8 cellular contexts compared by ENCODE assay signal in genomic region chr16:81885976-81886586, GRCh38.
DNase-seq lines count a peak whose midpoint lies in the region; ATAC-seq, FAIRE-seq and TF ChIP-seq lines count a peak whose summit lies in the region.

No MANE protein-coding gene starts in this region.

- no peaks in the 10 kb centered on the region for H3K27me3 ChIP-seq in pancreas

- CTCF ChIA-PET in activated CD4-positive, alpha-beta T cell treated with anti-CD3 and anti-CD28 coated beads for 36 hours (lab: Charles Lee) = interaction anchor here (0.7 to 4.6 kb wide), 12 partner anchors 9 to 520 kb away, joined by 3 to 33 read pairs (median 3); no protein-coding TSS in a partner anchor
- CTCF ChIA-PET in HEK293 (lab: Yijun Ruan, JAX) = interaction anchor here (0.6 to 3.5 kb wide), 22 partner anchors 9 to 766 kb away, joined by 3 to 19 read pairs (median 4); no protein-coding TSS in a partner anchor

- H3K9me3 ChIP-seq in HEK293 (ENCODE audit: control insufficient read depth, insufficient read depth, low read depth, low read length) (no peaks in the 10 kb centered on the region), pancreas (no peaks in the 10 kb centered on the region)

- no peak overlapping the region for H3K27ac Mint-ChIP-seq in activated CD4-positive, alpha-beta T cell treated with anti-CD3 and anti-CD28 coated beads for 36 hours

- DNase-seq in activated CD4-positive, alpha-beta T cell treated with anti-CD3 and anti-CD28 coated beads for 36 hours = peak; percentile 42
- DNase-seq in activated CD4-positive, alpha-beta T cell treated with anti-CD3 and anti-CD28 coated beads, Interleukin-2, amount 50 U/mL, for 1 hour = no peak
- DNase-seq in RPMI7951 (ENCODE audit: low read depth) = peak; percentile 23
- DNase-seq in epithelial cell of esophagus (ENCODE audit: low read depth) = peak; percentile 53
- peak in 1 of 6 donors; percentile 25 for DNase-seq in pancreas
- DNase-seq in frontal cortex (ENCODE audit: low spot score in 2 of 2) = no peak
- no peak for DNase-seq in NCI-H2029 treated with DMSO at 0.1 percent for 48 hours (lab: John Stamatoyannopoulos, UW)

- H3K27ac ChIP-seq in HEK293 (ENCODE audit: extremely low read depth, low read depth, low read length) = no peak overlapping the region
- no peak overlapping the region for H3K27ac ChIP-seq in pancreas

- H3K4me3 Mint-ChIP-seq in activated CD4-positive, alpha-beta T cell treated with anti-CD3 and anti-CD28 coated beads for 36 hours = no peak overlapping the region

- 28 to 45% methylated on average over 9 of the region's 9 CpGs for WGBS in pancreas, 2 donors

- TF ChIP-seq CTCF in HEK293 (tag by site-specific recombination; IDR thresholded peaks at IDR 0.05) = peak; percentile 18; the same call in 1 of the 2 replicates
- TF ChIP-seq CTCF in epithelial cell of esophagus (IDR thresholded peaks at IDR 0.05; ENCODE audit: insufficient read depth, low read depth, low read length, missing control alignments) = peak; percentile 76
- TF ChIP-seq CTCF in pancreas (IDR thresholded peaks at IDR 0.05) = peak; percentile 35 to 57 (median 44)

- no peaks in the 10 kb centered on the region for H3K36me3 Mint-ChIP-seq in activated CD4-positive, alpha-beta T cell treated with anti-CD3 and anti-CD28 coated beads for 36 hours (ENCODE audit: low read depth)

- H3K4me1 Mint-ChIP-seq in activated CD4-positive, alpha-beta T cell treated with anti-CD3 and anti-CD28 coated beads for 36 hours = no peaks in the 10 kb centered on the region

- H3K4me3 ChIP-seq in HEK293 (ENCODE audit: low read depth, low read length) (no peak overlapping the region), epithelial cell of esophagus (ENCODE audit: low read length) (no peak overlapping the region), pancreas (no peak overlapping the region)

- no peaks in the 10 kb centered on the region for H3K9me3 Mint-ChIP-seq in activated CD4-positive, alpha-beta T cell treated with anti-CD3 and anti-CD28 coated beads for 36 hours (ENCODE audit: low read depth)

- POLR2A ChIA-PET in activated CD4-positive, alpha-beta T cell treated with anti-CD3 and anti-CD28 coated beads for 36 hours (lab: Charles Lee) = no interaction called here
- POLR2A ChIA-PET in HEK293 (lab: Yijun Ruan, JAX) = no interaction called here

- no peaks in the 10 kb centered on the region for H3K27me3 Mint-ChIP-seq in activated CD4-positive, alpha-beta T cell treated with anti-CD3 and anti-CD28 coated beads for 36 hours

- intact Hi-C loops in activated CD4-positive, alpha-beta T cell treated with anti-CD3 and anti-CD28 coated beads for 36 hours (cut with DNase I, micrococcal nuclease) = loop anchor here in 1 of 2 experiments (5.0 kb wide), 1 partner anchor 519 kb away; no protein-coding TSS in a partner anchor
- intact Hi-C loops in pancreas (cut with DNase I) = no loop called here

- H3K36me3 ChIP-seq in HEK293 (ENCODE audit: control insufficient read depth in 2 of 2, insufficient read depth in 1 of 2, low read length in 2 of 2) (no peaks in the 10 kb centered on the region), pancreas (no peaks in the 10 kb centered on the region)

- peak; percentile 71 for ATAC-seq in activated CD4-positive, alpha-beta T cell treated with anti-CD3 and anti-CD28 coated beads for 36 hours
- peak; percentile 58 to 82 (median 76) for ATAC-seq in pancreas

- no peaks in the 10 kb centered on the region for H3K4me1 ChIP-seq in HEK293 (ENCODE audit: control insufficient read depth, insufficient read depth, low read length)
- H3K4me1 ChIP-seq in pancreas = no peaks in the 10 kb centered on the region

- FAIRE-seq in pancreas (lab: Jason Lieb, UNC) (no peak), frontal cortex (lab: Jason Lieb, UNC) (no peak)

TF ChIP-seq in HEK293, 187 proteins besides CTCF, POLR2A, EP300 and RAD21:
- TF ChIP-seq ZNF654 (tag by site-specific recombination; IDR thresholded peaks at IDR 0.05; ENCODE audit: low read depth) = peak; percentile 35
- TF ChIP-seq, protein P1, sequence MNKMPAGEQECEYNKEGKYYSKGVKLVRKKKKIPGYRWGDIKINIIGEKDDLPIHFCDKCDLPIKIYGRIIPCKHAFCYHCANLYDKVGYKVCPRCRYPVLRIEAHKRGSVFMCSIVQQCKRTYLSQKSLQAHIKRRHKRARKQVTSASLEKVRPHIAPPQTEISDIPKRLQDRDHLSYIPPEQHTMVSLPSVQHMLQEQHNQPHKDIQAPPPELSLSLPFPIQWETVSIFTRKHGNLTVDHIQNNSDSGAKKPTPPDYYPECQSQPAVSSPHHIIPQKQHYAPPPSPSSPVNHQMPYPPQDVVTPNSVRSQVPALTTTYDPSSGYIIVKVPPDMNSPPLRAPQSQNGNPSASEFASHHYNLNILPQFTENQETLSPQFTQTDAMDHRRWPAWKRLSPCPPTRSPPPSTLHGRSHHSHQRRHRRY (tag by site-specific recombination; IDR thresholded peaks at IDR 0.05) = no peak
- no peak for TF ChIP-seq PRDM2 (tag by site-specific recombination; IDR thresholded peaks at IDR 0.05; ENCODE audit: borderline replicate concordance)

Comparison
In these comparisons a context has a peak if more than half of its experiments do, and no peak if none do; other contexts are left out.
1. DNase-seq: peak in activated CD4-positive, alpha-beta T cell treated with anti-CD3 and anti-CD28 coated beads for 36 hours (single experiment), RPMI7951 (single experiment) and epithelial cell of esophagus (single experiment); none in activated CD4-positive, alpha-beta T cell treated with anti-CD3 and anti-CD28 coated beads, Interleukin-2, amount 50 U/mL, for 1 hour (single experiment), frontal cortex (0 of 2) and NCI-H2029 treated with DMSO at 0.1 percent for 48 hours (single experiment).
2. CTCF ChIP-seq: peak in every context shown above with its lines; median percentile 76 in epithelial cell of esophagus; 44 in pancreas; 18 in HEK293.